8 cellular contexts compared by ENCODE assay signal in the genomic region with DNA sequence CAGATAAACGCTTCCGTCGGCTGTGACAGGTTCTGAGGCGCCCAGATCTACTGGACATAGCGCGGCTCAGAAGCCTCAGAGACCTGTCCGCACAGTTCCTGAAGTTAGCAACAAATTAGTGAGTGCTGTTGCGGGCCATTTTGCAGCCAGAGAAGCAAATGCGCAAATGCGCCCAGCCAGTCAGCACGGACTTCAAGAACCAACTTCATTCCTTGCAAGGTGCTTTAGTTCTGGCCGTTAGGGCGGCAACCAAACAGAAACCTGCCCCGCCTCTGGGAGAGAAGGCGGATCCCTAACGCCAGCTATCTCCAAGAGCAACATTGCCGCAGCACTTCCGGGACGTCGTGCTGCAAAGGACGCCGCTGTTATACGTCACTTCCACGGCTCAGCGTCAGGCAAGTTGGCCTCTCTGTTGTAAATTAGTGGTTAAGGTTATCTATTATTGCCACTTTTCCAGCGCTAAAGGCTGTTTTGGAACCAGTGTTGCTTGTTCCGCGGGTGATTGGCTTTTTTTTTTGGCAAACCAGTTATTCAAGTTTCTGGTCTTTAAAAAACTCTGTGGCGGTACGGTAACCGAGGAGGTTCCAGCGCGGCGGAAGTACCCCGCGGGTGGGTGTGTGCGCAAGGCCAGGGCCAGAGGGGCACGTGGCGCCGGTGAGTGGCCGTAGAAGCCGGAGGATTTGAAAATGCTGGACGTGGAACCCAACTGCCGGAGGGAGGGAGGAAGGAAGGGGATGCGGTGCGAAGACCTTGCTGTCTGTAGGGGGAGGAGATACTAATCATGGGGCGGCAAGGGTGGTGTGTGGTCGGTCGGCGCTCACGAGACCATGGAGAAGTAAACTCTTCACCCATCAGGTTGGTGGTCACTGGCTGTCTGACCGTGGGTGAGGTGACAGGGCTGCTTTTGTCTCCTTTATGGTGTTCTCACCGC. TPM values are rescaled to one million over a fixed set of nuclear protein-coding genes. Genes with fewer than 3 reads are reported as not detected.
DNase-seq lines count a peak whose midpoint lies in the region; ATAC-seq and TF ChIP-seq lines count a peak whose summit lies in the region.

A gene (plus strand): TSS at position 612 of the 931 bp plus-strand sequence. CDS start 403 bp downstream, outside the sequence.

- H3K27me3 Mint-ChIP-seq in T-helper 17 cell: no peaks in the 10 kb centered on the region

- peak within 1 kb of the TSS; percentile 75 to 84 for H3K4me3 ChIP-seq in right atrium auricular region
- peak within 1 kb of the TSS; percentile 92 for H3K4me3 ChIP-seq in psoas muscle
- peak within 1 kb of the TSS; percentile 65 to 86 for H3K4me3 ChIP-seq in vagina

- ATAC-seq in HG02885 (IDR thresholded peaks at IDR 0.05; ENCODE audit: poor library complexity, unreplicated experiment) (peak; percentile 99), T-helper 17 cell (peak; percentile 95), psoas muscle (peak; percentile 99 to 100 (median 100))

- intact Hi-C loops in psoas muscle (cut with DNase I): loop anchor here (2.0 to 10.0 kb wide), 4 partner anchors 87 to 388 kb away; a partner anchor contains a TSS
- intact Hi-C loops in vagina (cut with DNase I): loop anchor here (10.0 kb wide), 1 partner anchor 391 kb away; no protein-coding TSS in a partner anchor

- peak within 1 kb of the TSS; percentile 99 for H3K4me3 Mint-ChIP-seq in T-helper 17 cell

- TF ChIP-seq POLR2A in GM15510 (IDR thresholded peaks at IDR 0.05; ENCODE audit: borderline replicate concordance, extremely low read depth, insufficient read length) (peak; percentile 55), vagina (IDR thresholded peaks at IDR 0.05) (peak in 1 of 2 donors; percentile 3)

- WGBS in psoas muscle, 3 donors: 0% methylated on average over 53 of the region's 53 CpGs

- peaks cover 13% of the 10 kb centered on the region for H3K36me3 ChIP-seq in right atrium auricular region
- H3K36me3 ChIP-seq in psoas muscle (ENCODE audit: insufficient read depth in 1 of 2, low read depth in 1 of 2): peaks cover 5 to 32% of the 10 kb centered on the region in 2 donors
- H3K36me3 ChIP-seq in vagina: peaks cover 0 to 13% of the 10 kb centered on the region in 2 donors

- peak within 1 kb of the TSS; percentile 98 for H3K27ac Mint-ChIP-seq in T-helper 17 cell

- peaks cover 36% of the 10 kb centered on the region for H3K4me1 Mint-ChIP-seq in T-helper 17 cell

- no peaks in the 10 kb centered on the region for H3K27me3 ChIP-seq in right atrium auricular region
- no peaks in the 10 kb centered on the region for H3K27me3 ChIP-seq in psoas muscle (ENCODE audit: insufficient read depth in 3 of 3, low read length in 2 of 3)
- no peaks in the 10 kb centered on the region for H3K27me3 ChIP-seq in vagina

- peak within 1 kb of the TSS; percentile 84 to 86 for H3K27ac ChIP-seq in right atrium auricular region
- peak within 1 kb of the TSS; percentile 92 for H3K27ac ChIP-seq in psoas muscle
- H3K27ac ChIP-seq in vagina: peak within 1 kb of the TSS; percentile 86

- TF ChIP-seq CTCF in right atrium auricular region (IDR thresholded peaks at IDR 0.05) (peak in 1 of 2 donors; percentile 5), psoas muscle (IDR thresholded peaks at IDR 0.05) (no peak), vagina (IDR thresholded peaks at IDR 0.05) (no peak)

- peaks cover 17% of the 10 kb centered on the region for H3K36me3 Mint-ChIP-seq in T-helper 17 cell (ENCODE audit: low read depth)

- DNase-seq in NCI-H1694 treated with DMSO at 0.1 percent for 48 hours (lab: John Stamatoyannopoulos, UW) (peak; percentile 69), T-helper 17 cell (peak; percentile 68 to 81 (median 74)), amygdala (lab: John Stamatoyannopoulos, UW) (peak; percentile 37 to 92 (median 79)), right atrium auricular region (ENCODE audit: low spot score) (peak; percentile 94), psoas muscle (peak; percentile 87 to 93), vagina (ENCODE audit: extremely low spot score in 2 of 2) (peak in 1 of 2 donors; percentile 95)

- H3K4me1 ChIP-seq in right atrium auricular region (peaks cover 0 to 14% of the 10 kb centered on the region in 2 donors), psoas muscle (peaks cover 10% of the 10 kb centered on the region), vagina (peaks cover 22% of the 10 kb centered on the region)

- H3K9me3 ChIP-seq in T-helper 17 cell (ENCODE audit: control insufficient read depth, low read length, poor library complexity, severe bottlenecking) (no peaks in the 10 kb centered on the region), right atrium auricular region (no peaks in the 10 kb centered on the region), psoas muscle (no peaks in the 10 kb centered on the region), vagina (no peaks in the 10 kb centered on the region)

RNA-seq across cellular contexts. Expression of the gene that starts here (rescaled TPM):
- total RNA-seq in T-helper 17 cell (10 to 100 TPM in 1 of 2 donors, 1 to 10 TPM in 1; 9.3 to 11.1 TPM), right atrium auricular region (1 to 10 TPM; 2.7 to 6.2 TPM), psoas muscle (10 to 100 TPM in 3 of 4 donors, 1 to 10 TPM in 1; 7.7 to 17.9 (median 11.3) TPM), vagina (6.4 TPM)
- polyA plus RNA-seq in psoas muscle: 10 to 100 TPM; 14.4 to 54.5 (median 26.0) TPM
